8 cellular contexts compared by ENCODE assay signal in the genomic region with DNA sequence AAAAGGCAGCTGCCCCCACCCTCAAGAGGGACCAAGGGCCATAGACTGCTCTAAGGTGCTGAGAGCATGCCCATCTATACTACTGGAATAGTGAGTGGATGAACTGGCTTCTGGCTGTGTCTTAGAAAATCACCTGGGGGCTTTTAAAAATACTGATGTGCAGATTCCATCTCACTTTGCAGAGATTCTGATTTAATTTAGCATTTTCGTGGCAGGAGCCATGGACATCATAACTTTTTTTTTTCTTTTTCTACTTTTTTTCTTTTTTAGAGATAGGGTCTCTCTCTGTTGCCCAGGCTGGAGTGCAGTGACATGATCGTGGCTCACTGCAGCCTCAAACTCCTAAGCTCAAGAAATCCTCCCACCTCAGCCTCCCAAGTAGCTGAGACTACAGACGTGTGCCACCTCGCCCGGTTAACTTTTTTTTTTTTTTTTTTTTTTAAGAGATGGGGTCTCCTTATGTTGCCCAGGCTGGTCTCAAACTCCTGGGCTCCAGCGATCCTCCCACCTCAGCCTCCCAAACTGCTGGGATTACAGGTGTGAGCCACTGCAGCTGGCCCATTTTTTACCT. TPM values are rescaled to one million over a fixed set of nuclear protein-coding genes. Genes with fewer than 3 reads are reported as not detected.
A peak's percentile ranks its signal among the peaks of the same experiment; 100 is the strongest.
DNase-seq lines count a peak whose midpoint lies in the region; ATAC-seq, FAIRE-seq and TF ChIP-seq lines count a peak whose summit lies in the region.
"Not testable (repeated sequence)": the region's sequence is repeated elsewhere in the genome, so short reads cannot be mapped to it uniquely, and the experiment has no call there.

No MANE protein-coding gene starts in this region.

- WGBS in K562 (ENCODE audit: insufficient coverage, low coverage, missing lambda C conversion rate): 98% methylated on average over 4 of the region's 6 CpGs
- WGBS in heart right ventricle, 2 donors: 83 to 84% methylated on average over 6 of the region's 6 CpGs
- 85 to 90% methylated on average over 6 of the region's 6 CpGs for WGBS in thyroid gland, 2 donors

- DNase-seq in CD4-positive, alpha-beta memory T cell; T-cell; activated T-cell treated with anti-CD3 and anti-CD28 coated beads, Interleukin-2, amount 50 U/mL, for 24 hours; K562 (ENCODE audit: extremely low read depth in 1 of 4, low spot score in 3 of 4); heart right ventricle; thyroid gland: not testable (repeated sequence)

- H4K20me1 ChIP-seq in K562 (replicated peaks; ENCODE audit: control insufficient read depth, insufficient read depth, low read length): not testable (repeated sequence)

- CTCF ChIA-PET in CD4-positive, alpha-beta memory T cell (lab: Charles Lee; ENCODE audit: partially characterized antibody): interaction anchor here (0.9 to 4.7 kb wide), 3 partner anchors 9 to 101 kb away, joined by 4 to 57 read pairs (median 10); no protein-coding TSS in a partner anchor
- CTCF ChIA-PET in T-cell (lab: Charles Lee): interaction anchor here in 1 of 2 donors (1.2 to 4.7 kb wide), 2 partner anchors 16 to 715 kb away, joined by 3 to 19 read pairs; no protein-coding TSS in a partner anchor
- CTCF ChIA-PET in K562 (lab: Yijun Ruan, JAX; ENCODE audit: low intra/inter-chr PET ratio): not testable (repeated sequence)

- not testable (repeated sequence) for H3K27me3 ChIP-seq in CD4-positive, alpha-beta memory T cell (ENCODE audit: insufficient read depth, low read length); K562 (ENCODE audit: control insufficient read depth in 2 of 2, insufficient read depth in 2 of 2, low read length in 2 of 2); heart right ventricle; thyroid gland

- peaks cover 11 to 47% of the 10 kb centered on the region in 2 donors for H3K36me3 Mint-ChIP-seq in CD4-positive, alpha-beta memory T cell
- H3K36me3 Mint-ChIP-seq in T-cell: not testable (repeated sequence)
- H3K36me3 Mint-ChIP-seq in activated T-cell treated with anti-CD3 and anti-CD28 coated beads, Interleukin-2, amount 50 U/mL, for 24 hours (ENCODE audit: low read depth): peaks cover 60% of the 10 kb centered on the region
- peaks cover 17% of the 10 kb centered on the region for H3K36me3 Mint-ChIP-seq in nephron (ENCODE audit: low read depth)

- FAIRE-seq in K562 (lab: Jason Lieb, UNC): not testable (repeated sequence)

- peak overlapping the region; percentile 3 to 99 (median 95) for H3K27ac Mint-ChIP-seq in CD4-positive, alpha-beta memory T cell
- H3K27ac Mint-ChIP-seq in T-cell (peak overlapping the region; percentile 98), nephron (peak overlapping the region; percentile 70 to 91 (median 72))
- H3K27ac Mint-ChIP-seq in activated T-cell treated with anti-CD3 and anti-CD28 coated beads, Interleukin-2, amount 50 U/mL, for 24 hours: peak overlapping the region; percentile 63

- TF ChIP-seq CTCF in K562 (IDR thresholded peaks at IDR 0.05 in 2 of 3, conservative IDR thresholded peaks at IDR 0.05 in 1 of 3; ENCODE audit: insufficient read depth in 2 of 3, low read depth in 1 of 3, low read length in 3 of 3); heart right ventricle (IDR thresholded peaks at IDR 0.05); nephron (IDR thresholded peaks at IDR 0.05; ENCODE audit: unreplicated experiment in 3 of 3); thyroid gland (IDR thresholded peaks at IDR 0.05): not testable (repeated sequence)

- not testable (repeated sequence) for H3K9me3 ChIP-seq in CD4-positive, alpha-beta memory T cell (ENCODE audit: control insufficient read depth in 1 of 2, low read length in 2 of 2); KOPT-K1 (ENCODE audit: insufficient read depth, low read length, poor library complexity, severe bottlenecking); K562 (replicated peaks; ENCODE audit: control insufficient read depth, insufficient read depth, low read depth, low read length); heart right ventricle; thyroid gland

- not testable (repeated sequence) for TF ChIP-seq RAD21 in K562 (CRISPR knock-in tag; conservative IDR thresholded peaks at IDR 0.05 in 1 of 2, IDR thresholded peaks at IDR 0.05 in 1 of 2)

- peaks cover 11 to 40% (median 22%) of the 10 kb centered on the region in 4 donors for H3K4me1 Mint-ChIP-seq in CD4-positive, alpha-beta memory T cell
- H3K4me1 Mint-ChIP-seq in T-cell: peaks cover 25 to 43% (median 31%) of the 10 kb centered on the region in 3 donors
- H3K4me1 Mint-ChIP-seq in activated T-cell treated with anti-CD3 and anti-CD28 coated beads, Interleukin-2, amount 50 U/mL, for 24 hours (ENCODE audit: low read depth): peaks cover 31% of the 10 kb centered on the region
- H3K4me1 Mint-ChIP-seq in nephron: not testable (repeated sequence)

- peaks cover 31% of the 10 kb centered on the region for H3K36me3 ChIP-seq in CD4-positive, alpha-beta memory T cell (ENCODE audit: insufficient read depth, low read length)
- peaks cover 43% of the 10 kb centered on the region for H3K36me3 ChIP-seq in KOPT-K1 (ENCODE audit: insufficient read depth, low read length)
- peaks cover 22% of the 10 kb centered on the region; the same call in 2 of the 3 replicates for H3K36me3 ChIP-seq in K562 (ENCODE audit: control insufficient read depth, insufficient read depth, low read length)
- H3K36me3 ChIP-seq in heart right ventricle: peaks cover 0 to 48% (median 11%) of the 10 kb centered on the region in 9 donors
- H3K36me3 ChIP-seq in thyroid gland: peaks cover 8 to 14% of the 10 kb centered on the region in 2 donors

- not testable (repeated sequence) for ATAC-seq in T-cell (replicated peaks in 1 of 4); K562; heart right ventricle

- H3K4me3 Mint-ChIP-seq in CD4-positive, alpha-beta memory T cell: peak overlapping the region in 7 of 8 donors; percentile 64 to 98 (median 94)
- peak overlapping the region; percentile 90 to 98 (median 94) for H3K4me3 Mint-ChIP-seq in T-cell
- H3K4me3 Mint-ChIP-seq in activated T-cell treated with anti-CD3 and anti-CD28 coated beads, Interleukin-2, amount 50 U/mL, for 24 hours: peak overlapping the region; percentile 93
- H3K4me3 Mint-ChIP-seq in nephron: peak overlapping the region; percentile 97 to 98 (median 98)

- H3K9me3 Mint-ChIP-seq in CD4-positive, alpha-beta memory T cell; T-cell; activated T-cell treated with anti-CD3 and anti-CD28 coated beads, Interleukin-2, amount 50 U/mL, for 24 hours; nephron: not testable (repeated sequence)

- H3K4me1 ChIP-seq in CD4-positive, alpha-beta memory T cell (ENCODE audit: insufficient read depth, low read length): peaks cover 24% of the 10 kb centered on the region
- H3K4me1 ChIP-seq in K562 (replicated peaks in 1 of 2; ENCODE audit: control insufficient read depth in 2 of 2, insufficient read depth in 2 of 2, low read length in 2 of 2) (peaks cover 16 to 44% of the 10 kb centered on the region in 2 experiments), heart right ventricle (peaks cover 8 to 43% (median 33%) of the 10 kb centered on the region in 9 donors), thyroid gland (peaks cover 19 to 23% of the 10 kb centered on the region in 2 donors)

- peaks cover 27% of the 10 kb centered on the region for H3K79me2 ChIP-seq in K562 (ENCODE audit: control insufficient read depth, insufficient read depth, low read length)

- not testable (repeated sequence) for H2AFZ ChIP-seq in K562 (ENCODE audit: low read depth, low read length)

- TF ChIP-seq POLR2A in K562 (conservative IDR thresholded peaks at IDR 0.05); thyroid gland (IDR thresholded peaks at IDR 0.05): not testable (repeated sequence)

- POLR2A ChIA-PET in CD4-positive, alpha-beta memory T cell (lab: Charles Lee; ENCODE audit: partially characterized antibody): interaction anchor here (1.2 to 10.8 kb wide), 8 partner anchors 8 to 213 kb away, joined by 3 to 72 read pairs (median 10); no protein-coding TSS in a partner anchor
- POLR2A ChIA-PET in T-cell (lab: Charles Lee): not testable (repeated sequence)
- POLR2A ChIA-PET in K562 (lab: Yijun Ruan, JAX): interaction anchor here (0.6 to 2.3 kb wide), 3 partner anchors 10 to 16 kb away, joined by 3 to 10 read pairs (median 3); no protein-coding TSS in a partner anchor

- not testable (repeated sequence) for TF ChIP-seq EP300 in K562 (IDR thresholded peaks at IDR 0.05; ENCODE audit: low read length)

- in situ Hi-C loops in K562 (cut with MboI): not testable (repeated sequence)

- not testable (repeated sequence) for H3K4me2 ChIP-seq in K562 (ENCODE audit: insufficient read depth, low read length)

- intact Hi-C loops in CD4-positive, alpha-beta memory T cell (cut with micrococcal nuclease); K562 (cut with micrococcal nuclease): not testable (repeated sequence)
- intact Hi-C loops in heart right ventricle (cut with DNase I) (loop anchor here in 1 of 10 donors (1.0 kb wide), 1 partner anchor 15 kb away; no protein-coding TSS in a partner anchor), thyroid gland (cut with DNase I) (loop anchor here (5.0 kb wide), 1 partner anchor 34 kb away; a partner anchor contains a TSS)

- not testable (repeated sequence) for H3K9ac ChIP-seq in K562 (ENCODE audit: insufficient read depth in 1 of 2, low read depth in 2 of 2, low read length in 2 of 2)

- BruUV-seq in K562 (replicated peaks; lab: Mats Ljungman, UMichigan): not testable (repeated sequence)

- peak overlapping the region; percentile 95 for H3K27ac ChIP-seq in CD4-positive, alpha-beta memory T cell (ENCODE audit: low read depth, low read length)
- H3K27ac ChIP-seq in KOPT-K1 (ENCODE audit: low read depth, low read length, poor library complexity, severe bottlenecking) (peak overlapping the region; percentile 96), heart right ventricle (peak overlapping the region in 6 of 10 donors; percentile 78 to 95 (median 91)), thyroid gland (peak overlapping the region in 2 of 3 donors; percentile 96 to 98)
- not testable (repeated sequence) for H3K27ac ChIP-seq in K562 (ENCODE audit: extremely low read depth, low read depth, low read length)

- not testable (repeated sequence) for H3K27me3 Mint-ChIP-seq in CD4-positive, alpha-beta memory T cell; T-cell; activated T-cell treated with anti-CD3 and anti-CD28 coated beads, Interleukin-2, amount 50 U/mL, for 24 hours; nephron (ENCODE audit: low read depth)

- H3K9me1 ChIP-seq in K562 (ENCODE audit: control insufficient read depth, insufficient read depth, low read length): not testable (repeated sequence)

- H3K4me3 ChIP-seq in CD4-positive, alpha-beta memory T cell (ENCODE audit: low read length in 2 of 2); K562; thyroid gland (replicated peaks in 1 of 3): not testable (repeated sequence)
- H3K4me3 ChIP-seq in heart right ventricle: peak overlapping the region in 3 of 10 donors; percentile 63 to 91 (median 88)

RNA-seq across cellular contexts. Expression of a gene that starts 4.1 kb away (rescaled TPM):
- total RNA-seq in CD4-positive, alpha-beta memory T cell: 100 to 1,000 TPM; 115 to 122 TPM
- polyA plus RNA-seq in CD4-positive, alpha-beta memory T cell: 10 to 100 TPM; 27.6 to 88.9 TPM
- total RNA-seq in T-cell (100 to 1,000 TPM; 121 to 145 (median 138) TPM), K562 (2014; rRNA removed) (29.2 and 35.1 TPM in 2 replicates), K562 (2014; rRNA removed; fragmentation: Illumina TruSeq; extraction: Trizol) (9.9 and 15.0 TPM in 2 replicates), K562 (2015; rRNA removed; fragmentation: Illumina TruSeq; extraction: Trizol) (14.9 and 19.0 TPM in 2 replicates), K562 (2021) (57.3 and 60.0 TPM in 2 replicates), heart right ventricle (10 to 100 TPM; 11.7 to 22.7 (median 12.4) TPM), thyroid gland (10 to 100 TPM; 23.7 to 40.7 (median 32.7) TPM)
- total RNA-seq in K562 (2011; cell fraction: chromatin; rRNA removed; ENCODE audit: low replicate concordance): 31.5 and 62.0 TPM in 2 replicates
- 35.2 and 35.7 TPM in 2 replicates for total RNA-seq in K562 (2011; cell fraction: nucleolus; rRNA removed)
- total RNA-seq in K562 (2011; cell fraction: nucleoplasm; rRNA removed): 32.3 and 33.7 TPM in 2 replicates
- polyA plus RNA-seq in K562 (2011; rRNA removed) (11.0 and 11.1 TPM in 2 replicates), K562 (2014; fragmentation: Illumina TruSeq; extraction: Trizol) (23.8 and 34.1 TPM in 2 replicates), K562 (2014; fragmentation: Nextera tagmentation; extraction: Ambion mirVana) (1 to 10 TPM; 1.8 to 4.9 TPM), K562 (2014; rRNA removed) (21.1 and 22.4 TPM in 2 replicates), heart right ventricle (10 to 100 TPM; 15.9 to 19.5 TPM)
- polyA plus RNA-seq in K562 (2011; cell fraction: cytosol; rRNA removed): 11.6 and 24.2 TPM in 2 replicates
- polyA plus RNA-seq in K562 (2011; cell fraction: nucleus; rRNA removed): 22.8 and 41.1 TPM in 2 replicates
- polyA plus RNA-seq in K562 (2012): 36.8 and 42.8 TPM in 2 replicates
- 10.5 and 13.4 TPM in 2 replicates for polyA minus RNA-seq in K562 (2011; rRNA and poly(A)+ RNA removed)
- polyA minus RNA-seq in K562 (2011; cell fraction: cytosol; rRNA and poly(A)+ RNA removed): 26.9 and 30.1 TPM in 2 replicates
- polyA minus RNA-seq in K562 (2011; cell fraction: nucleus; rRNA and poly(A)+ RNA removed): 9.0 and 10.6 TPM in 2 replicates

RNA-seq across cellular contexts. Expression of a gene that starts 33.0 kb away (rescaled TPM):
- 10 to 100 TPM; 24.4 to 28.9 TPM for total RNA-seq in CD4-positive, alpha-beta memory T cell
- polyA plus RNA-seq in CD4-positive, alpha-beta memory T cell: 1 to 10 TPM; 3.0 to 5.7 TPM
- 10 to 100 TPM; 17.8 to 35.3 (median 23.6) TPM for total RNA-seq in T-cell
- total RNA-seq in K562 (2011; cell fraction: chromatin; rRNA removed; ENCODE audit: low replicate concordance): 36.3 and 57.4 TPM in 2 replicates
- total RNA-seq in K562 (2011; cell fraction: nucleolus; rRNA removed): 33.4 and 35.1 TPM in 2 replicates
- total RNA-seq in K562 (2011; cell fraction: nucleoplasm; rRNA removed): 38.6 TPM in 2 replicates
- 8.2 and 11.3 TPM in 2 replicates for total RNA-seq in K562 (2014; rRNA removed)
- total RNA-seq in K562 (2014; rRNA removed; fragmentation: Illumina TruSeq; extraction: Trizol): 4.9 and 5.0 TPM in 2 replicates
- 7.3 and 7.6 TPM in 2 replicates for total RNA-seq in K562 (2015; rRNA removed; fragmentation: Illumina TruSeq; extraction: Trizol)
- 11.2 and 14.9 TPM in 2 replicates for total RNA-seq in K562 (2021)
- polyA plus RNA-seq in K562 (2011; rRNA removed): 3.7 and 5.4 TPM in 2 replicates
- 4.9 and 11.1 TPM in 2 replicates for polyA plus RNA-seq in K562 (2011; cell fraction: cytosol; rRNA removed)
- 12.2 and 17.7 TPM in 2 replicates for polyA plus RNA-seq in K562 (2011; cell fraction: nucleus; rRNA removed)
- 14.0 and 18.1 TPM in 2 replicates for polyA plus RNA-seq in K562 (2012)
- polyA plus RNA-seq in K562 (2014; fragmentation: Illumina TruSeq; extraction: Trizol): 6.5 and 10.2 TPM in 2 replicates
- 1 to 10 TPM in 1 of 2 experiments, under 1 TPM in 1; 0.68 to 1.1 TPM for polyA plus RNA-seq in K562 (2014; fragmentation: Nextera tagmentation; extraction: Ambion mirVana)
- 15.2 and 16.1 TPM in 2 replicates for polyA plus RNA-seq in K562 (2014; rRNA removed)
- polyA minus RNA-seq in K562 (2011; rRNA and poly(A)+ RNA removed): 2.7 and 5.2 TPM in 2 replicates
- 3.1 and 6.5 TPM in 2 replicates for polyA minus RNA-seq in K562 (2011; cell fraction: cytosol; rRNA and poly(A)+ RNA removed)
- 4.4 and 7.3 TPM in 2 replicates for polyA minus RNA-seq in K562 (2011; cell fraction: nucleus; rRNA and poly(A)+ RNA removed)
- total RNA-seq in heart right ventricle: 10 to 100 TPM; 14.6 to 22.8 (median 19.7) TPM
- 10 to 100 TPM; 13.0 to 20.3 TPM for polyA plus RNA-seq in heart right ventricle
- total RNA-seq in thyroid gland: 10 to 100 TPM; 20.1 to 40.1 (median 23.1) TPM

RNA-seq across cellular contexts. Expression of a gene that starts 33.4 kb away (rescaled TPM):
- 10 to 100 TPM; 81.2 to 88.8 TPM for total RNA-seq in CD4-positive, alpha-beta memory T cell
- polyA plus RNA-seq in CD4-positive, alpha-beta memory T cell: 10 to 100 TPM; 13.9 to 23.0 TPM
- total RNA-seq in T-cell (100 to 1,000 TPM in 3 of 5 donors, 10 to 100 TPM in 2; 85.2 to 123 (median 101) TPM), K562 (2014; rRNA removed) (66.9 and 71.0 TPM in 2 replicates), K562 (2014; rRNA removed; fragmentation: Illumina TruSeq; extraction: Trizol) (18.0 and 21.6 TPM in 2 replicates), K562 (2015; rRNA removed; fragmentation: Illumina TruSeq; extraction: Trizol) (36.9 and 39.2 TPM in 2 replicates), K562 (2021) (79.2 and 82.7 TPM in 2 replicates), heart right ventricle (10 to 100 TPM; 43.3 to 56.1 (median 50.0) TPM), thyroid gland (10 to 100 TPM; 54.1 to 73.4 (median 67.7) TPM)
- 149 and 335 TPM in 2 replicates for total RNA-seq in K562 (2011; cell fraction: chromatin; rRNA removed; ENCODE audit: low replicate concordance)
- 167 and 175 TPM in 2 replicates for total RNA-seq in K562 (2011; cell fraction: nucleolus; rRNA removed)
- 137 and 163 TPM in 2 replicates for total RNA-seq in K562 (2011; cell fraction: nucleoplasm; rRNA removed)
- polyA plus RNA-seq in K562 (2011; rRNA removed) (42.8 and 60.4 TPM in 2 replicates), K562 (2014; fragmentation: Illumina TruSeq; extraction: Trizol) (34.8 and 63.9 TPM in 2 replicates), K562 (2014; fragmentation: Nextera tagmentation; extraction: Ambion mirVana) (1 to 10 TPM in 1 of 2 experiments, under 1 TPM in 1; 0.62 to 1.7 TPM), K562 (2014; rRNA removed) (81.4 and 83.7 TPM in 2 replicates), heart right ventricle (10 to 100 TPM; 50.4 to 63.3 TPM)
- polyA plus RNA-seq in K562 (2011; cell fraction: cytosol; rRNA removed): 74.0 and 145 TPM in 2 replicates
- 204 and 318 TPM in 2 replicates for polyA plus RNA-seq in K562 (2011; cell fraction: nucleus; rRNA removed)
- polyA plus RNA-seq in K562 (2012): 52.1 and 70.7 TPM in 2 replicates
- 37.1 and 38.4 TPM in 2 replicates for polyA minus RNA-seq in K562 (2011; rRNA and poly(A)+ RNA removed)
- polyA minus RNA-seq in K562 (2011; cell fraction: cytosol; rRNA and poly(A)+ RNA removed): 49.1 and 68.4 TPM in 2 replicates
- 61.9 and 64.6 TPM in 2 replicates for polyA minus RNA-seq in K562 (2011; cell fraction: nucleus; rRNA and poly(A)+ RNA removed)

RNA-seq across cellular contexts. Expression of a gene that starts 51.9 kb away (rescaled TPM):
- total RNA-seq in CD4-positive, alpha-beta memory T cell: not detected
- polyA plus RNA-seq in CD4-positive, alpha-beta memory T cell: not detected
- under 1 TPM; 0.15 to 0.56 (median 0.37) TPM for total RNA-seq in T-cell
- 6.5 and 10.4 TPM in 2 replicates for total RNA-seq in K562 (2011; cell fraction: chromatin; rRNA removed; ENCODE audit: low replicate concordance)
- 5.1 and 6.8 TPM in 2 replicates for total RNA-seq in K562 (2011; cell fraction: nucleolus; rRNA removed)
- 6.0 and 8.6 TPM in 2 replicates for total RNA-seq in K562 (2011; cell fraction: nucleoplasm; rRNA removed)
- 4.7 and 6.5 TPM in 2 replicates for total RNA-seq in K562 (2014; rRNA removed)
- 2.8 TPM in 2 replicates for total RNA-seq in K562 (2014; rRNA removed; fragmentation: Illumina TruSeq; extraction: Trizol)
- 2.3 and 2.5 TPM in 2 replicates for total RNA-seq in K562 (2015; rRNA removed; fragmentation: Illumina TruSeq; extraction: Trizol)
- 5.9 and 6.5 TPM in 2 replicates for total RNA-seq in K562 (2021)
- 3.3 and 3.5 TPM in 2 replicates for polyA plus RNA-seq in K562 (2011; rRNA removed)
- polyA plus RNA-seq in K562 (2011; cell fraction: cytosol; rRNA removed): 3.0 and 6.0 TPM in 2 replicates
- 3.7 and 5.0 TPM in 2 replicates for polyA plus RNA-seq in K562 (2011; cell fraction: nucleus; rRNA removed)
- polyA plus RNA-seq in K562 (2012): 1.3 and 2.1 TPM in 2 replicates
- polyA plus RNA-seq in K562 (2014; fragmentation: Illumina TruSeq; extraction: Trizol): 4.1 and 4.2 TPM in 2 replicates
- polyA plus RNA-seq in K562 (2014; fragmentation: Nextera tagmentation; extraction: Ambion mirVana): under 1 TPM; 0.67 to 0.83 TPM
- polyA plus RNA-seq in K562 (2014; rRNA removed): 3.3 and 5.1 TPM in 2 replicates
- 1.9 and 3.0 TPM in 2 replicates for polyA minus RNA-seq in K562 (2011; rRNA and poly(A)+ RNA removed)
- polyA minus RNA-seq in K562 (2011; cell fraction: cytosol; rRNA and poly(A)+ RNA removed): 2.0 and 2.5 TPM in 2 replicates
- 0.67 and 1.1 TPM in 2 replicates for polyA minus RNA-seq in K562 (2011; cell fraction: nucleus; rRNA and poly(A)+ RNA removed)
- total RNA-seq in heart right ventricle: 10 to 100 TPM in 7 of 10 donors, 1 to 10 TPM in 3; 6.9 to 29.3 (median 14.9) TPM
- 1 to 10 TPM; 3.9 to 5.0 TPM for polyA plus RNA-seq in heart right ventricle
- total RNA-seq in thyroid gland: 1 to 10 TPM; 1.7 to 3.2 (median 2.7) TPM
